In the genomic region with DNA sequence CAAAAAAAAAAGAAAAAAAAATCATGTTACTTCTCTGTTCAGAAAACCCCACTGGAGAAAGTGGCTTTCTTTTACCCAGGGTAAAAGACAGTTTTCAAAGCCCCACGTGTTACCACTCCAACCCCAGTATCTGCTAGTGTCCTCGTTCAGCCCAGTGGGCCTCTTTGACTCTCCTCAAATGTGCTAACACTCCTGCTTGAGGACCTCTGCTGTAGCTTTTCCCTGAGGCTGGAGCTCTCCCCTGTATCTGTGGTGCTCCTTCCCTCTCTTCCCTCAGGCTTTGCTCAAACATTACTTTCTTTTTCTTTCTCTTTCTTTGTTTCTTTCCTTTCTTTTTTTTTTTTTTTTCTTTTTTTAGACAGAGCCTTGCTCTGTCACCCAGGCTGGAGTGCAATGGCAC, we compare ENCODE assay signal across 28 cellular contexts.
"Had no signal": no experiment of that assay in that cellular context is flagged by ENCODE, and none has a peak within 500 bp of the region (broad histone marks: within the 10 kb centered on the region; RNA-seq: fewer than 3 reads in every experiment).

No MANE protein-coding gene starts in this region.

- H3K27me3 Mint-ChIP-seq: naive thymus-derived CD8-positive, alpha-beta T cell; stimulated activated naive B cell treated with anti-CD40 and anti-IgM and Interleukin-4, amounts not matched to agents 10 μg/mL and 1 μg/mL and 100 μg/mL, for 72 hours had no signal

- H3K27ac Mint-ChIP-seq: nephron; stimulated activated naive B cell treated with anti-CD40 and anti-IgM and Interleukin-4, amounts not matched to agents 10 μg/mL and 1 μg/mL and 100 μg/mL, for 72 hours had no signal

- H3K9me3 ChIP-seq: left lung, lower lobe of right lung, prostate gland, stomach, testis, thyroid gland, upper lobe of right lung had no signal

- H3K27ac ChIP-seq: left lung, lower lobe of right lung, parathyroid adenoma, prostate gland, skin epidermis, stomach, testis, thyroid gland, upper lobe of right lung had no signal

- H2AFZ ChIP-seq: parathyroid adenoma had no signal

- H3K4me3 Mint-ChIP-seq: immature natural killer cell; naive thymus-derived CD8-positive, alpha-beta T cell; nephron; neural crest cell; stimulated activated naive B cell treated with anti-CD40 and anti-IgM and Interleukin-4, amounts not matched to agents 10 μg/mL and 1 μg/mL and 100 μg/mL, for 72 hours had no signal

- H3K4me1 Mint-ChIP-seq: nephron; neural crest cell; stimulated activated naive B cell treated with anti-CD40 and anti-IgM and Interleukin-4, amounts not matched to agents 10 μg/mL and 1 μg/mL and 100 μg/mL, for 72 hours had no signal

- H3K4me3 ChIP-seq: left lung, lower lobe of right lung, prostate gland, skin epidermis, stomach, testis, thyroid gland, upper lobe of right lung had no signal

- DNase-seq: hypothalamus; immature natural killer cell; kidney; left colon; left lung; lower lobe of right lung; midbrain; naive thymus-derived CD8-positive, alpha-beta T cell; nucleus accumbens; retina; right cardiac atrium; stimulated activated CD4-positive, alpha-beta T cell treated with anti-CD3 and anti-CD28 coated beads, Interleukin-12 subunit alpha, Interleukin-12 subunit beta, amount 100 ng/mL, for 4 hours; stimulated activated CD4-positive, alpha-beta T cell treated with anti-CD3 and anti-CD28 coated beads, Interleukin-15, amount 100 ng/mL, for 24 hours; stimulated activated CD4-positive, alpha-beta T cell treated with anti-CD3 and anti-CD28 coated beads, Interleukin-2, amount 100 ng/mL, for 24 hours; stimulated activated CD4-positive, alpha-beta T cell treated with anti-CD3 and anti-CD28 coated beads, Interleukin-4, amount 100 ng/mL, for 1 hour; stimulated activated naive B cell treated with anti-CD40 and anti-IgM and Interleukin-4, amounts not matched to agents 10 μg/mL and 1 μg/mL and 100 μg/mL, for 72 hours; stimulated activated naive CD8-positive, alpha-beta T cell treated with anti-CD3 and anti-CD28 coated beads, Interleukin-15, Interleukin-2, amounts not matched to agents 100 U/mL and 50 U/mL, for 24 hours; stomach; testis; thyroid gland; trophoblast cell; upper lobe of right lung had no signal

- H3K9ac ChIP-seq: parathyroid adenoma had no signal

- ATAC-seq: left colon; left lung; lower lobe of right lung; naive thymus-derived CD8-positive, alpha-beta T cell; right cardiac atrium; sciatic nerve; stimulated activated naive B cell treated with anti-CD40 and anti-IgM and Interleukin-4, amounts not matched to agents 10 μg/mL and 1 μg/mL and 100 μg/mL, for 72 hours; stimulated activated naive CD8-positive, alpha-beta T cell treated with anti-CD3 and anti-CD28 coated beads, Interleukin-15, Interleukin-2, amounts not matched to agents 100 U/mL and 50 U/mL, for 24 hours; upper lobe of right lung had no signal

- H3K9me3 Mint-ChIP-seq: immature natural killer cell; naive thymus-derived CD8-positive, alpha-beta T cell; nephron; neural crest cell; stimulated activated naive B cell treated with anti-CD40 and anti-IgM and Interleukin-4, amounts not matched to agents 10 μg/mL and 1 μg/mL and 100 μg/mL, for 72 hours had no signal

- H3K27me3 ChIP-seq: left lung, stomach, testis, thyroid gland, upper lobe of right lung had no signal

- H3K4me1 ChIP-seq: left lung, lower lobe of right lung, parathyroid adenoma, prostate gland, stomach, testis, thyroid gland, upper lobe of right lung had no signal
